Comparison of ENCODE assay signal across 12 cellular contexts in the genomic region with DNA sequence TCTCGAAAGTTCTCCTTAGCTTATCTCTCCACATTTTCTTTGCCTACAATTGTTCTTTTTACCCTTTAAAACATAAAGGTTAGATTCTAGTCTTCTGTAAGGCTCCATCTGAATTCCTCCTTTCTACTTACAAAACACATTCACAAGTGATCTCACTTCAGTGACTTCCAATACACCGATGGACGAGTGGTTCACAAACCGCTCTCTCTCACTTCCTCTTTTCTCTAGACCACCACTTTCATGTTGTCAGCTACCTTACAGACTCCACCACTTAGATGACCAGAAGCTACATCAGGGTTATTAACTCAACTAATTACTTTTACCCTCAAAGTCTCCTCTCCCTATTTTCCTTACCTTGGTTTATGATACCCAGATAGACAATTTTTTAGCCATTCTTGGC.
DNase-seq lines count a peak whose midpoint lies in the region; ATAC-seq and TF ChIP-seq lines count a peak whose summit lies in the region.
"Had no signal": no experiment of that assay in that cellular context is flagged by ENCODE, and none has a peak within 500 bp of the region (broad histone marks: within the 10 kb centered on the region; RNA-seq: fewer than 3 reads in every experiment).

No MANE protein-coding gene starts in this region.

- H3K9me3 Mint-ChIP-seq in stimulated activated effector memory CD8-positive, alpha-beta T cell treated with anti-CD3 and anti-CD28 coated beads, Interleukin-12 subunit alpha, Interleukin-12 subunit beta, amount 100 ng/mL, for 72 hours = no peaks in the 10 kb centered on the region

- peak; percentile 100 for ATAC-seq in GM18505 (IDR thresholded peaks at IDR 0.05; ENCODE audit: unreplicated experiment)
- ATAC-seq in GM21381 (IDR thresholded peaks at IDR 0.05; ENCODE audit: unreplicated experiment) = peak; percentile 100
- ATAC-seq in HG03064 (IDR thresholded peaks at IDR 0.05; ENCODE audit: low read depth, unreplicated experiment) = peak; percentile 99
- no peak for ATAC-seq in stimulated activated effector memory CD8-positive, alpha-beta T cell treated with anti-CD3 and anti-CD28 coated beads, Interleukin-12 subunit alpha, Interleukin-12 subunit beta, amount 100 ng/mL, for 72 hours

- H3K4me3 Mint-ChIP-seq in stimulated activated effector memory CD8-positive, alpha-beta T cell treated with anti-CD3 and anti-CD28 coated beads, Interleukin-12 subunit alpha, Interleukin-12 subunit beta, amount 100 ng/mL, for 72 hours = no peak overlapping the region
- H3K4me3 Mint-ChIP-seq: CD4-positive, CD25-positive, alpha-beta regulatory T cell had no signal

- H3K36me3 Mint-ChIP-seq in stimulated activated effector memory CD8-positive, alpha-beta T cell treated with anti-CD3 and anti-CD28 coated beads, Interleukin-12 subunit alpha, Interleukin-12 subunit beta, amount 100 ng/mL, for 72 hours = no peaks in the 10 kb centered on the region
- H3K36me3 Mint-ChIP-seq: CD4-positive, CD25-positive, alpha-beta regulatory T cell had no signal

- no peak overlapping the region for H3K27ac Mint-ChIP-seq in stimulated activated effector memory CD8-positive, alpha-beta T cell treated with anti-CD3 and anti-CD28 coated beads, Interleukin-12 subunit alpha, Interleukin-12 subunit beta, amount 100 ng/mL, for 72 hours

- H3K4me1 Mint-ChIP-seq in stimulated activated effector memory CD8-positive, alpha-beta T cell treated with anti-CD3 and anti-CD28 coated beads, Interleukin-12 subunit alpha, Interleukin-12 subunit beta, amount 100 ng/mL, for 72 hours = no peaks in the 10 kb centered on the region
- H3K4me1 Mint-ChIP-seq: CD4-positive, CD25-positive, alpha-beta regulatory T cell had no signal

- peak; percentile 23 for DNase-seq in NOMO-1 treated with dmso at 0.1 percent for 144 hours (lab: John Stamatoyannopoulos, UW; ENCODE audit: unreplicated experiment)
- no peak for DNase-seq in T-helper 1 cell
- no peak for DNase-seq in RKO (ENCODE audit: low spot score)
- no peak for DNase-seq in SHP77 (lab: John Stamatoyannopoulos, UW)
- no peak for DNase-seq in stimulated activated effector memory CD8-positive, alpha-beta T cell treated with anti-CD3 and anti-CD28 coated beads, Interleukin-12 subunit alpha, Interleukin-12 subunit beta, amount 100 ng/mL, for 72 hours (ENCODE audit: low spot score in 2 of 2)
- DNase-seq: CD4-positive, CD25-positive, alpha-beta regulatory T cell; kidney; NCI-H1105; Right ventricle myocardium superior had no signal

- no peak for TF ChIP-seq POLR2A in GM18505 (IDR thresholded peaks at IDR 0.05; ENCODE audit: borderline replicate concordance, extremely low read depth, insufficient read depth, insufficient read length)
